ENCODE assay signal across 33 cellular contexts in the genomic region with DNA sequence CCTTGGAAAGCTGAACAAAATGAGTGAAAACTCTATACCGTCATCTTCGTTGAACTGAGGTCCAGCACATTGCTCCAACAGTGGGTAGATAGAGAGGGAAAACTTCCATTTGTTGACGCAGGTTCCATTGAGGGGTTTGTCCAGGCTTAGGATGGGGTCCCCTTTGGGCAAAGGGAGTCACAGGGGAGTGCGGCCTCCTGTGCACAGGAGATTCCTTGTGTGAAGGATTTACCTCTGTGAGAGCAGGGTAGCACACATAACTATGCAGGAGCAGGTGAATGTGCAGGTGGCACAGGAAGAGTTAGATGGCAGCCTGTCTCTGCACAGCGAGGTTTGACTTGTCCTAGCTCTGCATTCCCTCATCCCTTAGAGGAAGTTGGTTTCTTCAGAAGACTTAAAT.
"Had no signal": no experiment of that assay in that cellular context is flagged by ENCODE, and none has a peak within 500 bp of the region (broad histone marks: within the 10 kb centered on the region; RNA-seq: fewer than 3 reads in every experiment).

No MANE protein-coding gene starts in this region.

- H3K27ac Mint-ChIP-seq: activated CD4-positive, alpha-beta memory T cell treated with anti-CD3 and anti-CD28 coated beads for 36 hours; activated CD4-positive, alpha-beta T cell treated with anti-CD3 and anti-CD28 coated beads for 36 hours; activated CD4-positive, alpha-beta T cell treated with anti-CD3 and anti-CD28 coated beads, Interleukin-2, amount 10 ng/mL, durations not matched to agents 24 days and 14 days; activated CD8-positive, alpha-beta memory T cell treated with anti-CD3 and anti-CD28 coated beads, Interleukin-2, amount 10 ng/mL, durations not matched to agents 7 days and 5 days; activated CD8-positive, alpha-beta T cell treated with anti-CD3 and anti-CD28 coated beads, Interleukin-2, amount 10 ng/mL, durations not matched to agents 7 days and 5 days; activated naive CD4-positive, alpha-beta T cell treated with anti-CD3 and anti-CD28 coated beads, Interleukin-2, amount 10 ng/mL, durations not matched to agents 7 days and 5 days; activated naive CD8-positive, alpha-beta T cell treated with anti-CD3 and anti-CD28 coated beads, Interleukin-2, amount 10 ng/mL, durations not matched to agents 7 days and 5 days; activated T-helper 1 cell treated with anti-CD3 and anti-CD28 coated beads, Interleukin-12 subunit alpha, Interleukin-12 subunit beta, Interleukin-2, Interleukin-4 antibody, amounts not matched to agents 30 ng/mL and 10 ng/mL and 1 ng/mL, durations not matched to agents 14 hours and 24 hours and 36 hours; activated T-helper 2 cell treated with anti-CD3 and anti-CD28 coated beads, Interferon-gamma antibody, Interleukin-2, Interleukin-4, amounts not matched to agents 10 μg/mL and 5 μg/mL and 100 μg/mL, durations not matched to agents 14 hours and 24 hours and 36 hours; brain; T-helper 17 cell; T-helper 2 cell treated with Interferon-gamma antibody and Interleukin-4, amounts not matched to agents 5 μg/mL and 100 μg/mL, for 36 hours had no signal

- H3K4me1 ChIP-seq: ascending aorta, breast epithelium, foreskin keratinocyte had no signal

- H3K4me3 ChIP-seq: ascending aorta, breast epithelium, cardiac muscle cell, gastrocnemius medialis had no signal

- H3K27ac ChIP-seq: ascending aorta, breast epithelium, cardiac muscle cell, foreskin keratinocyte had no signal

- ATAC-seq: activated CD4-positive, alpha-beta T cell treated with anti-CD3 and anti-CD28 coated beads for 36 hours; activated CD8-positive, alpha-beta memory T cell treated with anti-CD3 and anti-CD28 coated beads, Interleukin-2, amount 10 ng/mL, durations not matched to agents 7 days and 5 days; activated CD8-positive, alpha-beta T cell treated with anti-CD3 and anti-CD28 coated beads, Interleukin-2, amount 10 ng/mL, durations not matched to agents 7 days and 5 days; activated naive CD4-positive, alpha-beta T cell treated with anti-CD3 and anti-CD28 coated beads, Interleukin-2, amount 50 U/mL, for 72 hours; esophagus mucosa; foreskin keratinocyte; T-helper 17 cell had no signal

- H3K27me3 ChIP-seq: ascending aorta, breast epithelium, cardiac muscle cell, foreskin keratinocyte, gastrocnemius medialis had no signal

- H3K4me1 Mint-ChIP-seq: activated CD4-positive, alpha-beta T cell treated with anti-CD3 and anti-CD28 coated beads for 36 hours; activated CD4-positive, alpha-beta T cell treated with anti-CD3 and anti-CD28 coated beads, Interleukin-2, amount 10 ng/mL, durations not matched to agents 24 days and 14 days; activated CD8-positive, alpha-beta memory T cell treated with anti-CD3 and anti-CD28 coated beads, Interleukin-2, amount 10 ng/mL, durations not matched to agents 7 days and 5 days; activated naive CD4-positive, alpha-beta T cell treated with anti-CD3 and anti-CD28 coated beads, Interleukin-2, amount 10 ng/mL, durations not matched to agents 7 days and 5 days; activated naive CD8-positive, alpha-beta T cell treated with anti-CD3 and anti-CD28 coated beads, Interleukin-2, amount 10 ng/mL, durations not matched to agents 7 days and 5 days; brain; central memory CD8-positive, alpha-beta T cell; T-helper 17 cell had no signal

- H3K4me3 Mint-ChIP-seq: activated CD4-positive, alpha-beta memory T cell treated with anti-CD3 and anti-CD28 coated beads for 36 hours; activated CD4-positive, alpha-beta T cell treated with anti-CD3 and anti-CD28 coated beads for 36 hours; activated CD4-positive, alpha-beta T cell treated with anti-CD3 and anti-CD28 coated beads, Interleukin-2, amount 10 ng/mL, durations not matched to agents 24 days and 14 days; activated CD8-positive, alpha-beta memory T cell treated with anti-CD3 and anti-CD28 coated beads, Interleukin-2, amount 10 ng/mL, durations not matched to agents 7 days and 5 days; activated CD8-positive, alpha-beta T cell treated with anti-CD3 and anti-CD28 coated beads, Interleukin-2, amount 10 ng/mL, durations not matched to agents 7 days and 5 days; activated naive CD4-positive, alpha-beta T cell treated with anti-CD3 and anti-CD28 coated beads, Interleukin-2, amount 10 ng/mL, durations not matched to agents 7 days and 5 days; activated naive CD8-positive, alpha-beta T cell treated with anti-CD3 and anti-CD28 coated beads, Interleukin-2, amount 10 ng/mL, durations not matched to agents 7 days and 5 days; activated T-helper 1 cell treated with anti-CD3 and anti-CD28 coated beads, Interleukin-12 subunit alpha, Interleukin-12 subunit beta, Interleukin-2, Interleukin-4 antibody, amounts not matched to agents 30 ng/mL and 10 ng/mL and 1 ng/mL, durations not matched to agents 14 hours and 24 hours and 36 hours; brain; central memory CD8-positive, alpha-beta T cell; T-helper 17 cell; T-helper 2 cell treated with Interferon-gamma antibody and Interleukin-4, amounts not matched to agents 5 μg/mL and 100 μg/mL, for 36 hours had no signal

- H3K27me3 Mint-ChIP-seq: activated CD4-positive, alpha-beta memory T cell treated with anti-CD3 and anti-CD28 coated beads for 36 hours; activated CD4-positive, alpha-beta T cell treated with anti-CD3 and anti-CD28 coated beads for 36 hours; activated CD4-positive, alpha-beta T cell treated with anti-CD3 and anti-CD28 coated beads, Interleukin-2, amount 10 ng/mL, durations not matched to agents 24 days and 14 days; activated CD8-positive, alpha-beta memory T cell treated with anti-CD3 and anti-CD28 coated beads, Interleukin-2, amount 10 ng/mL, durations not matched to agents 7 days and 5 days; activated naive CD4-positive, alpha-beta T cell treated with anti-CD3 and anti-CD28 coated beads, Interleukin-2, amount 10 ng/mL, durations not matched to agents 7 days and 5 days; activated naive CD8-positive, alpha-beta T cell treated with anti-CD3 and anti-CD28 coated beads, Interleukin-2, amount 10 ng/mL, durations not matched to agents 7 days and 5 days; brain; central memory CD8-positive, alpha-beta T cell; T-helper 17 cell had no signal

- DNase-seq: activated CD4-positive, alpha-beta memory T cell treated with anti-CD3 and anti-CD28 coated beads for 36 hours; activated CD4-positive, alpha-beta T cell treated with anti-CD3 and anti-CD28 coated beads for 36 hours; activated CD4-positive, alpha-beta T cell treated with anti-CD3 and anti-CD28 coated beads, Interleukin-2, amount 10 ng/mL, durations not matched to agents 24 days and 14 days; activated CD4-positive, CD25-positive, alpha-beta regulatory T cell; activated CD4-positive, CD25-positive, alpha-beta regulatory T cell treated with anti-CD3 and anti-CD28 coated beads, Interleukin-2, amount 50 U/mL, for 72 hours; activated CD8-positive, alpha-beta memory T cell treated with anti-CD3 and anti-CD28 coated beads, Interleukin-2, amount 10 ng/mL, durations not matched to agents 7 days and 5 days; activated CD8-positive, alpha-beta memory T cell treated with anti-CD3 and anti-CD28 coated beads, Interleukin-2, amount 50 U/mL, for 4 hours; activated CD8-positive, alpha-beta T cell treated with anti-CD3 and anti-CD28 coated beads, Interleukin-2, amount 10 ng/mL, durations not matched to agents 7 days and 5 days; activated gamma-delta T cell; activated naive CD4-positive, alpha-beta T cell; activated naive CD4-positive, alpha-beta T cell treated with anti-CD3 and anti-CD28 coated beads, Interleukin-2, amount 10 ng/mL, durations not matched to agents 7 days and 5 days; activated naive CD8-positive, alpha-beta T cell treated with anti-CD3 and anti-CD28 coated beads, Interleukin-2, amount 10 ng/mL, durations not matched to agents 7 days and 5 days; activated T-cell treated with anti-CD3 and anti-CD28 coated beads, Interleukin-2, amount 50 U/mL, for 1 hour; activated T-cell treated with anti-CD3 and anti-CD28 coated beads, Interleukin-2, amount 50 U/mL, for 48 hours; cortex of kidney; dermis blood vessel endothelial cell; effector CD8-positive, alpha-beta T cell; foreskin keratinocyte; gastrocnemius medialis; glutamatergic neuron; T-helper 1 cell; T-helper 17 cell; T1000 had no signal
